24 cellular contexts compared by ENCODE assay signal in the genomic region with DNA sequence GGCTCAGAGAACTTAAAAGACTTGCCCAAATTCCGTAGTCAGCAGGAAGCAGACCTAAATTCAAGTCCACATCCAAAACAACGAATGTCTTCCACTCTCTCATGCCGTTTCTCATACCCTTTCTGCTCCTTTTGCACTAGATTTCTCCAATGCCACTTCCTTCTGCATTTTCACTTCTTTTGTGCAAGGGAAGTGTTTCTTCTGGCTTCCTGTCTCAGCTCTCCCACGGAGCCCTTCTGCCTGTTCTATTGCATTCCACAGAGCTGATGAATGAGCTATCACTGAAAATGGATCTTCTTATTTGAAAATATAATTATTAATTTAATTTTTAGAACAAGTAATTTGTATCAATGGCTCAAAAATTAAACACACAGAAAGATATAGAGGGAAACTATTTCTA. TPM values are rescaled to one million over a fixed set of nuclear protein-coding genes. Genes with fewer than 3 reads are reported as not detected.
DNase-seq lines count a peak whose midpoint lies in the region; ATAC-seq, FAIRE-seq and TF ChIP-seq lines count a peak whose summit lies in the region.
"Had no signal": no experiment of that assay in that cellular context is flagged by ENCODE, and none has a peak within 500 bp of the region (broad histone marks: within the 10 kb centered on the region; RNA-seq: fewer than 3 reads in every experiment).

No MANE protein-coding gene starts in this region.

- H3K27ac Mint-ChIP-seq in naive thymus-derived CD4-positive, alpha-beta T cell, result no peak overlapping the region
- H3K27ac Mint-ChIP-seq: CD4-positive, alpha-beta T cell; naive thymus-derived CD8-positive, alpha-beta T cell; stimulated activated memory B cell treated with anti-CD40 and anti-IgM and Interleukin-4, amounts not matched to agents 10 μg/mL and 1 μg/mL and 100 μg/mL, for 72 hours had no signal

- H3K27ac ChIP-seq in mammary epithelial cell (ENCODE audit: insufficient read depth, low read depth, low read length) (no peak overlapping the region), breast epithelium (no peak overlapping the region), keratinocyte (ENCODE audit: control insufficient read depth, insufficient read depth, low read length) (no peak overlapping the region)
- H3K27ac ChIP-seq in naive thymus-derived CD4-positive, alpha-beta T cell (ENCODE audit: low read depth, low read length), result no peak overlapping the region
- H3K27ac ChIP-seq: esophagus squamous epithelium, lower lobe of right lung, tibial artery had no signal

- no peaks in the 10 kb centered on the region for H3K9me1 ChIP-seq in keratinocyte (ENCODE audit: control insufficient read depth, extremely low read depth, insufficient read depth, low read length)

- dilution Hi-C loops in mammary epithelial cell (cut with HindIII; ENCODE audit: low sequenced_read_pairs) (no loop called here), keratinocyte (cut with MboI; ENCODE audit: extremely low pct_ligation_motif_present, low sequenced_read_pairs) (no loop called here)

- CTCF ChIA-PET in mammary epithelial cell (lab: Charles Lee; ENCODE audit: low non-redundant PET), result no interaction called here
- CTCF ChIA-PET in naive thymus-derived CD4-positive, alpha-beta T cell (lab: Charles Lee), result interaction anchor here (2.8 kb wide), 1 partner anchor 187 kb away, joined by 8 read pairs; no protein-coding TSS in a partner anchor

- no peaks in the 10 kb centered on the region for H3K9me3 ChIP-seq in mammary epithelial cell (replicated peaks; ENCODE audit: insufficient read depth, low read length)
- H3K9me3 ChIP-seq in breast epithelium, result no peaks in the 10 kb centered on the region
- H3K9me3 ChIP-seq in keratinocyte (ENCODE audit: control insufficient read depth, low read depth, low read length), result no peaks in the 10 kb centered on the region
- H3K9me3 ChIP-seq in naive thymus-derived CD4-positive, alpha-beta T cell (ENCODE audit: control insufficient read depth in 2 of 3, low read length in 3 of 3), result no peaks in the 10 kb centered on the region
- H3K9me3 ChIP-seq: esophagus squamous epithelium, lower lobe of right lung, tibial artery had no signal

- H3K4me3 Mint-ChIP-seq in naive thymus-derived CD4-positive, alpha-beta T cell, result no peak overlapping the region
- H3K4me3 Mint-ChIP-seq: CD4-positive, alpha-beta T cell; naive thymus-derived CD8-positive, alpha-beta T cell; stimulated activated memory B cell treated with anti-CD40 and anti-IgM and Interleukin-4, amounts not matched to agents 10 μg/mL and 1 μg/mL and 100 μg/mL, for 72 hours had no signal

- H3K36me3 ChIP-seq in mammary epithelial cell (ENCODE audit: insufficient read depth, low read length) (no peaks in the 10 kb centered on the region), breast epithelium (no peaks in the 10 kb centered on the region), keratinocyte (ENCODE audit: control insufficient read depth in 2 of 2, extremely low read depth in 1 of 2, insufficient read depth in 2 of 2, low read length in 2 of 2) (no peaks in the 10 kb centered on the region)
- H3K36me3 ChIP-seq in naive thymus-derived CD4-positive, alpha-beta T cell (ENCODE audit: control insufficient read depth in 2 of 3, insufficient read depth in 3 of 3, low read length in 3 of 3), result no peaks in the 10 kb centered on the region
- H3K36me3 ChIP-seq: esophagus squamous epithelium, lower lobe of right lung, tibial artery had no signal

- TF ChIP-seq POLR2A in breast epithelium (IDR thresholded peaks at IDR 0.05), result no peak

- no peaks in the 10 kb centered on the region for H3K27me3 ChIP-seq in mammary epithelial cell (ENCODE audit: insufficient read depth, low read length)
- no peaks in the 10 kb centered on the region for H3K27me3 ChIP-seq in breast epithelium
- H3K27me3 ChIP-seq in keratinocyte (ENCODE audit: control insufficient read depth, extremely low read depth, insufficient read depth, low read length), result no peaks in the 10 kb centered on the region
- H3K27me3 ChIP-seq in naive thymus-derived CD4-positive, alpha-beta T cell (ENCODE audit: control insufficient read depth in 2 of 2, insufficient read depth in 2 of 2, low read length in 2 of 2), result no peaks in the 10 kb centered on the region
- H3K27me3 ChIP-seq: esophagus squamous epithelium, tibial artery had no signal

- H3K4me3 ChIP-seq in mammary epithelial cell (replicated peaks in 1 of 3; ENCODE audit: insufficient read depth in 1 of 3, low read depth in 2 of 3, low read length in 3 of 3) (no peak overlapping the region), breast epithelium (no peak overlapping the region), keratinocyte (ENCODE audit: control insufficient read depth in 2 of 3, extremely low read depth in 1 of 3, insufficient read depth in 2 of 3, low read depth in 1 of 3, low read length in 3 of 3) (no peak overlapping the region)
- H3K4me3 ChIP-seq in naive thymus-derived CD4-positive, alpha-beta T cell (ENCODE audit: low read length), result no peak overlapping the region
- H3K4me3 ChIP-seq: esophagus squamous epithelium, lower lobe of right lung, tibial artery had no signal

- peaks cover 0 to 2% (median 0%) of the 10 kb centered on the region in 11 donors for H3K9me3 Mint-ChIP-seq in naive thymus-derived CD4-positive, alpha-beta T cell
- H3K9me3 Mint-ChIP-seq: CD4-positive, alpha-beta T cell; naive thymus-derived CD8-positive, alpha-beta T cell; stimulated activated memory B cell treated with anti-CD40 and anti-IgM and Interleukin-4, amounts not matched to agents 10 μg/mL and 1 μg/mL and 100 μg/mL, for 72 hours had no signal

- DNase-seq in mammary epithelial cell, result no peak
- no peak for DNase-seq in breast epithelium (ENCODE audit: low spot score in 2 of 2)
- peak; percentile 49 for DNase-seq in SKM-1 treated with dmso at 0.1 percent for 144 hours (lab: John Stamatoyannopoulos, UW; ENCODE audit: unreplicated experiment)
- DNase-seq in keratinocyte (ENCODE audit: low read depth, low spot score), result no peak
- no peak for DNase-seq in amniotic stem cell (lab: John Stamatoyannopoulos, UW)
- no peak for DNase-seq in naive thymus-derived CD4-positive, alpha-beta T cell
- DNase-seq in occipital lobe (lab: John Stamatoyannopoulos, UW), result no peak
- DNase-seq: activated CD4-positive, alpha-beta T cell treated with anti-CD3 and anti-CD28 coated beads, Interleukin-2, amount 50 U/mL, for 48 hours; activated naive CD4-positive, alpha-beta T cell treated with anti-CD3 and anti-CD28 coated beads, Interleukin-2, amount 50 U/mL, for 16 hours; CD4-positive, alpha-beta T cell; DMS79 treated with DMSO at 0.1 percent for 48 hours; esophagus squamous epithelium; glutamatergic neuron; lower lobe of right lung; MM.1S; naive thymus-derived CD8-positive, alpha-beta T cell; NCI-H2107; NCI-H526 treated with DMSO at 0.1 percent for 48 hours; stimulated activated CD4-positive, alpha-beta T cell treated with anti-CD3 and anti-CD28 coated beads, Interleukin-12 subunit alpha, Interleukin-12 subunit beta, amount 100 ng/mL, for 4 hours; SW 1271; tibial artery had no signal

- H3K9ac ChIP-seq in mammary epithelial cell (ENCODE audit: insufficient read depth, low read length) (no peak overlapping the region), keratinocyte (ENCODE audit: control insufficient read depth, extremely low read depth, insufficient read depth, low read length) (no peak overlapping the region)

- H3K36me3 Mint-ChIP-seq in naive thymus-derived CD4-positive, alpha-beta T cell, result no peaks in the 10 kb centered on the region
- H3K36me3 Mint-ChIP-seq: naive thymus-derived CD8-positive, alpha-beta T cell; stimulated activated memory B cell treated with anti-CD40 and anti-IgM and Interleukin-4, amounts not matched to agents 10 μg/mL and 1 μg/mL and 100 μg/mL, for 72 hours had no signal

- H2AFZ ChIP-seq in mammary epithelial cell (ENCODE audit: low read depth, low read length) (peak overlapping the region; percentile 43), keratinocyte (ENCODE audit: control insufficient read depth, low read length) (peak overlapping the region; percentile 45)

- FAIRE-seq in keratinocyte (lab: Jason Lieb, UNC), result no peak
- FAIRE-seq: A204.1 had no signal

- no TSS peak for BruUV-seq in mammary epithelial cell (replicated peaks; lab: Mats Ljungman, UMichigan)

- peaks cover 0 to 21% (median 0%) of the 10 kb centered on the region in 5 donors for H3K27me3 Mint-ChIP-seq in naive thymus-derived CD4-positive, alpha-beta T cell
- H3K27me3 Mint-ChIP-seq: CD4-positive, alpha-beta T cell had no signal

- no peak for ATAC-seq in naive thymus-derived CD4-positive, alpha-beta T cell
- ATAC-seq in HG03039 (IDR thresholded peaks at IDR 0.05; ENCODE audit: unreplicated experiment), result no peak
- ATAC-seq: lower lobe of right lung; naive thymus-derived CD8-positive, alpha-beta T cell; stimulated activated memory B cell treated with anti-CD40 and anti-IgM and Interleukin-4, amounts not matched to agents 10 μg/mL and 1 μg/mL and 100 μg/mL, for 72 hours had no signal

- TF ChIP-seq CTCF in mammary epithelial cell (conservative IDR thresholded peaks at IDR 0.05 in 1 of 2, IDR thresholded peaks at IDR 0.05 in 1 of 2; ENCODE audit: extremely low read depth in 1 of 2, insufficient read depth in 1 of 2, low read depth in 1 of 2, low read length in 2 of 2), result no peak
- no peak for TF ChIP-seq CTCF in breast epithelium (IDR thresholded peaks at IDR 0.05)
- TF ChIP-seq CTCF in keratinocyte (optimal IDR thresholded peaks at IDR 0.05 in 1 of 3, IDR thresholded peaks at IDR 0.05 in 1 of 3, conservative IDR thresholded peaks at IDR 0.05 in 1 of 3; ENCODE audit: extremely low read depth in 1 of 3, insufficient read depth in 2 of 3, low read length in 3 of 3), result no peak

- no peaks in the 10 kb centered on the region for H3K4me1 ChIP-seq in mammary epithelial cell (ENCODE audit: insufficient read depth, low read length)
- no peaks in the 10 kb centered on the region for H3K4me1 ChIP-seq in breast epithelium
- no peaks in the 10 kb centered on the region for H3K4me1 ChIP-seq in keratinocyte (ENCODE audit: control insufficient read depth, extremely low read depth, insufficient read depth, low read length)
- H3K4me1 ChIP-seq in naive thymus-derived CD4-positive, alpha-beta T cell (ENCODE audit: control insufficient read depth in 2 of 2, insufficient read depth in 2 of 2, low read length in 2 of 2), result no peaks in the 10 kb centered on the region
- H3K4me1 ChIP-seq: lower lobe of right lung, tibial artery had no signal

- POLR2A ChIA-PET in naive thymus-derived CD4-positive, alpha-beta T cell (lab: Charles Lee), result no interaction called here

- in situ Hi-C loops in mammary epithelial cell (cut with MboI; ENCODE audit: low sequenced_read_pairs in 2 of 2), result no loop called here

- H4K20me1 ChIP-seq in mammary epithelial cell (ENCODE audit: insufficient read depth, low read length) (no peaks in the 10 kb centered on the region), keratinocyte (ENCODE audit: control insufficient read depth, extremely low read depth, insufficient read depth, low read length) (no peaks in the 10 kb centered on the region)

- H3K4me2 ChIP-seq in mammary epithelial cell (ENCODE audit: insufficient read depth, low read depth, low read length) (no peak overlapping the region), keratinocyte (ENCODE audit: control insufficient read depth, extremely low read depth, insufficient read depth, low read depth, low read length) (no peak overlapping the region)

- intact Hi-C loops in mammary epithelial cell (cut with micrococcal nuclease) (no loop called here), breast epithelium (cut with DNase I; ENCODE audit: low total_unique reads) (no loop called here)
- intact Hi-C loops in naive thymus-derived CD4-positive, alpha-beta T cell (cut with micrococcal nuclease), result no loop called here

- H3K79me2 ChIP-seq in mammary epithelial cell (ENCODE audit: insufficient read depth, low read length) (no peaks in the 10 kb centered on the region), keratinocyte (ENCODE audit: control insufficient read depth, insufficient read depth, low read length) (no peaks in the 10 kb centered on the region)

- H3K4me1 Mint-ChIP-seq in naive thymus-derived CD4-positive, alpha-beta T cell, result peaks cover 0 to 6% (median 4%) of the 10 kb centered on the region in 7 donors
- H3K4me1 Mint-ChIP-seq: stimulated activated memory B cell treated with anti-CD40 and anti-IgM and Interleukin-4, amounts not matched to agents 10 μg/mL and 1 μg/mL and 100 μg/mL, for 72 hours had no signal

- 69% methylated on average over 4 of the region's 4 CpGs for WGBS in mammary epithelial cell (ENCODE audit: low coverage, missing lambda C conversion rate)

RNA-seq across cellular contexts. Expression of gene STK24, which starts 56.1 kb away (rescaled TPM):
- 100 to 1,000 TPM; 114 to 189 TPM for total RNA-seq in mammary epithelial cell
- polyA plus RNA-seq in mammary epithelial cell, result 77.9 TPM
- polyA minus RNA-seq in mammary epithelial cell, result 128 TPM
- 100 to 1,000 TPM in 1 of 3 donors, 10 to 100 TPM in 2; 61.3 to 149 (median 71.9) TPM for total RNA-seq in breast epithelium
- polyA plus RNA-seq in keratinocyte, result 39.4 to 119 TPM (median 81.6 TPM) in 3 replicates
- polyA plus RNA-seq in keratinocyte (2011; ENCODE audit: low read depth), result 640 TPM
- 89.3 and 151 TPM in 2 replicates for polyA plus RNA-seq in keratinocyte (2011; cell fraction: cytosol; rRNA removed)
- 67.3 and 81.6 TPM in 2 replicates for polyA plus RNA-seq in keratinocyte (2011; cell fraction: nucleus; rRNA removed)
- polyA plus RNA-seq in keratinocyte (2012; ENCODE audit: low replicate concordance), result 113 and 203 TPM in 2 replicates
- 32.9 to 61.3 TPM (median 61.3 TPM) in 3 replicates for polyA minus RNA-seq in keratinocyte
- 32.8 TPM for polyA minus RNA-seq in keratinocyte (2011; cell fraction: cytosol; rRNA and poly(A)+ RNA removed)
- 22.1 and 45.6 TPM in 2 replicates for polyA minus RNA-seq in keratinocyte (2011; cell fraction: nucleus; rRNA and poly(A)+ RNA removed)
- total RNA-seq in naive thymus-derived CD4-positive, alpha-beta T cell, result 100 to 1,000 TPM in 3 of 5 experiments, 10 to 100 TPM in 2; 90.1 to 148 (median 121) TPM
- 10 to 100 TPM; 29.8 to 44.4 TPM for polyA plus RNA-seq in naive thymus-derived CD4-positive, alpha-beta T cell
- total RNA-seq in occipital lobe, result 32.8 TPM
